ENCODE assay signal across 8 cellular contexts in genomic region chr2:242085941-242086621, GRCh38.
DNase-seq lines count a peak whose midpoint lies in the region; ATAC-seq and TF ChIP-seq lines count a peak whose summit lies in the region.

No MANE protein-coding gene starts in this region.

- ATAC-seq in GM18511 (IDR thresholded peaks at IDR 0.05; ENCODE audit: unreplicated experiment) (peak; percentile 31), lower lobe of right lung (peak; percentile 33 to 66)
- peak; percentile 70 to 76 for ATAC-seq in activated naive CD4-positive, alpha-beta T cell treated with anti-CD3 and anti-CD28 coated beads, Interleukin-2, amount 50 U/mL, for 72 hours

- H3K4me3 ChIP-seq in lower lobe of right lung, result peak overlapping the region; percentile 8

- no peak for DNase-seq in activated naive CD4-positive, alpha-beta T cell treated with anti-CD3 and anti-CD28 coated beads, Interleukin-2, amount 50 U/mL, for 72 hours (ENCODE audit: low spot score in 2 of 2)
- DNase-seq in lower lobe of right lung (peak; percentile 72), AG08396 (ENCODE audit: low spot score) (no peak), dermis blood vessel endothelial cell (no peak), cerebellar nuclear complex (lab: John Stamatoyannopoulos, UW) (no peak), NCI-H2107 (lab: John Stamatoyannopoulos, UW) (no peak)

- H3K4me3 Mint-ChIP-seq in IgD-negative memory B cell, result peak overlapping the region; percentile 59 to 91 (median 70)

- H3K9me3 Mint-ChIP-seq in IgD-negative memory B cell, result no peaks in the 10 kb centered on the region
- no peaks in the 10 kb centered on the region for H3K9me3 Mint-ChIP-seq in activated naive CD4-positive, alpha-beta T cell treated with anti-CD3 and anti-CD28 coated beads, Interleukin-2, amount 50 U/mL, for 72 hours

- H3K27ac Mint-ChIP-seq in IgD-negative memory B cell, result peak overlapping the region; percentile 87 to 97 (median 90)
- peak overlapping the region in 1 of 2 donors; percentile 17 for H3K27ac Mint-ChIP-seq in activated naive CD4-positive, alpha-beta T cell treated with anti-CD3 and anti-CD28 coated beads, Interleukin-2, amount 50 U/mL, for 72 hours

- no peaks in the 10 kb centered on the region for H3K36me3 ChIP-seq in lower lobe of right lung

- intact Hi-C loops in lower lobe of right lung (cut with DNase I), result no loop called here

- no peaks in the 10 kb centered on the region for H3K9me3 ChIP-seq in lower lobe of right lung

- peaks cover 1% of the 10 kb centered on the region for H3K27me3 Mint-ChIP-seq in IgD-negative memory B cell

- H3K4me1 Mint-ChIP-seq in IgD-negative memory B cell, result peaks cover 5 to 25% (median 21%) of the 10 kb centered on the region in 3 donors

- peaks cover 16% of the 10 kb centered on the region for H3K4me1 ChIP-seq in lower lobe of right lung

- peaks cover 1% of the 10 kb centered on the region for H3K36me3 Mint-ChIP-seq in IgD-negative memory B cell
- H3K36me3 Mint-ChIP-seq in activated naive CD4-positive, alpha-beta T cell treated with anti-CD3 and anti-CD28 coated beads, Interleukin-2, amount 50 U/mL, for 72 hours, result no peaks in the 10 kb centered on the region

- no peak for TF ChIP-seq CTCF in lower lobe of right lung (IDR thresholded peaks at IDR 0.05)

- H3K27me3 ChIP-seq in lower lobe of right lung (ENCODE audit: low read depth), result peaks cover 6% of the 10 kb centered on the region

- peak overlapping the region; percentile 60 for H3K27ac ChIP-seq in lower lobe of right lung
